Comparison of ENCODE assay signal across 8 cellular contexts in the genomic region with DNA sequence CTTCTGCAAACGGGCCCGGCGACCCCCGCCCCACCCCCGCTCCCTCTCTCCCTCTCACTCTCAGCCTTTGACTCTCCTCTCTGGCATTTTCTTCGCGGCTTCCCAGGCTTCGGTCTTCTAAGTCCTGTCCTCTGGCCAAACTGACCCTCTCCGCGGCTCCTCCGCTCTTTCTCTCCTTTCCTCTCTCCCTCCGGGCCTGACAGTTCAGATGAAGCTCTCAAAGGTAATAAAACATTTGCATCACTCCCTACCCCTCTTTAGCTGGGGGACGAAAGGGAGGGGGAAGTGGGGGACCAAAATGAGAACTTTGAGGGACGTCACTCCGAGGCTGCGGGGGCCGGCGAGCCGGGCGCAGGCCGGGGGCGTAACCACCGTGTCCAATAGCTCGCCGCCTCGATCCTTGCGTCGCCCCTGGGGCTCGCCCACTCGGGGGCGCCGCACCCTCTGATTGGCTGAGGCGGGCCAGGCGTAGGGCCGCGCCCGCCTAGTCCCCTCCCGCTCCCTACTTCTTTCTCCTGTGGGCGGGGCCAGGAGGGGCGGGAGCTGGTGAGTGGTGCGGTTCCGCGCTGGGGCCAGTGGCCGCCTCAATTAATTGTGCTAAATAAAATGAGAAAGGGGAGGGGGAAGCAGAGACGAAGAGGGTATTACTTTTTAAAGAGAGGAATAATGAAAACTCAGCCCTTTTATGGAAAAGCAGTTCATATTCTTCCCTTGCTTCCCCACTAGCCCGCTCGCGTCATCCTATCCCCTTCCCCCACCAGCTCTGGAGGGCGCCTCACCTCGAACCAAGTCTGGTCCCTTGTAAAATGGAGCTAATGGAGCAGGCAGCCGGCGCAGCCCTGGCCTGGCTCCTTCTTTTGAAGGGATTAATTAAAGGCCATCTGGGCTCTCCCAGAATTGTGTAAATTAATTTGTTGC. TPM values are rescaled to one million over a fixed set of nuclear protein-coding genes. Genes with fewer than 3 reads are reported as not detected.
A peak's percentile ranks its signal among the peaks of the same experiment; 100 is the strongest.
DNase-seq lines count a peak whose midpoint lies in the region; ATAC-seq, FAIRE-seq and TF ChIP-seq lines count a peak whose summit lies in the region.

A gene (minus strand): TSS at position 228 of the 918 bp plus-strand sequence. CDS start 1,064 bp downstream, outside the sequence.

- DNase-seq in D721Med (ENCODE audit: insufficient read length, low spot score) (peak; percentile 90), Kasumi-1 (lab: John Stamatoyannopoulos, UW) (peak; percentile 75 to 76), SW 1271 (lab: John Stamatoyannopoulos, UW) (peak; percentile 83 to 84), mucosa of descending colon (peak; percentile 65 to 74 (median 71))

- peak; percentile 89 for ATAC-seq in esophagus mucosa
- peak; percentile 89 for ATAC-seq in mucosa of descending colon
- ATAC-seq in GM18858 (IDR thresholded peaks at IDR 0.05; ENCODE audit: unreplicated experiment): no peak
- ATAC-seq in HG03175 (IDR thresholded peaks at IDR 0.05; ENCODE audit: unreplicated experiment): no peak

- WGBS in urinary bladder: 2% methylated on average over 52 of the region's 52 CpGs

- H3K4me3 ChIP-seq in mucosa of descending colon (no peak within 1 kb of the TSS), urinary bladder (ENCODE audit: low read depth, low read length) (peak within 1 kb of the TSS; percentile 30)

- peaks cover 35% of the 10 kb centered on the region for H3K4me1 ChIP-seq in mucosa of descending colon (ENCODE audit: low read depth)
- no peaks in the 10 kb centered on the region for H3K4me1 ChIP-seq in urinary bladder (ENCODE audit: insufficient read depth)

- no peak within 1 kb of the TSS for H3K27ac ChIP-seq in urinary bladder (ENCODE audit: low read depth)

- no peak for FAIRE-seq in D721Med (lab: Jason Lieb, UNC)

- TF ChIP-seq CTCF in D721Med (IDR thresholded peaks at IDR 0.05; ENCODE audit: insufficient read depth, missing control alignments): no peak
- no peak for TF ChIP-seq CTCF in mucosa of descending colon (IDR thresholded peaks at IDR 0.05)

- H3K9me3 ChIP-seq in mucosa of descending colon: no peaks in the 10 kb centered on the region

- intact Hi-C loops in mucosa of descending colon (cut with DNase I, micrococcal nuclease): no loop called here

- H3K36me3 ChIP-seq in mucosa of descending colon (ENCODE audit: low read depth): no peaks in the 10 kb centered on the region
- no peaks in the 10 kb centered on the region for H3K36me3 ChIP-seq in urinary bladder (ENCODE audit: insufficient read depth)

RNA-seq across cellular contexts. Expression of the gene that starts here (rescaled TPM):
- total RNA-seq in esophagus mucosa: 1.1 TPM
- not detected for total RNA-seq in mucosa of descending colon
- total RNA-seq in urinary bladder: not detected
- 0.10 TPM for polyA plus RNA-seq in urinary bladder

Comparison
In these comparisons a context has a peak if more than half of its experiments do, and no peak if none do; other contexts are left out.
1. Peak in DNase-seq and ATAC-seq in mucosa of descending colon; RNA of the gene not detected or under 1 TPM.